ENCODE assay signal across 26 cellular contexts in the genomic region with DNA sequence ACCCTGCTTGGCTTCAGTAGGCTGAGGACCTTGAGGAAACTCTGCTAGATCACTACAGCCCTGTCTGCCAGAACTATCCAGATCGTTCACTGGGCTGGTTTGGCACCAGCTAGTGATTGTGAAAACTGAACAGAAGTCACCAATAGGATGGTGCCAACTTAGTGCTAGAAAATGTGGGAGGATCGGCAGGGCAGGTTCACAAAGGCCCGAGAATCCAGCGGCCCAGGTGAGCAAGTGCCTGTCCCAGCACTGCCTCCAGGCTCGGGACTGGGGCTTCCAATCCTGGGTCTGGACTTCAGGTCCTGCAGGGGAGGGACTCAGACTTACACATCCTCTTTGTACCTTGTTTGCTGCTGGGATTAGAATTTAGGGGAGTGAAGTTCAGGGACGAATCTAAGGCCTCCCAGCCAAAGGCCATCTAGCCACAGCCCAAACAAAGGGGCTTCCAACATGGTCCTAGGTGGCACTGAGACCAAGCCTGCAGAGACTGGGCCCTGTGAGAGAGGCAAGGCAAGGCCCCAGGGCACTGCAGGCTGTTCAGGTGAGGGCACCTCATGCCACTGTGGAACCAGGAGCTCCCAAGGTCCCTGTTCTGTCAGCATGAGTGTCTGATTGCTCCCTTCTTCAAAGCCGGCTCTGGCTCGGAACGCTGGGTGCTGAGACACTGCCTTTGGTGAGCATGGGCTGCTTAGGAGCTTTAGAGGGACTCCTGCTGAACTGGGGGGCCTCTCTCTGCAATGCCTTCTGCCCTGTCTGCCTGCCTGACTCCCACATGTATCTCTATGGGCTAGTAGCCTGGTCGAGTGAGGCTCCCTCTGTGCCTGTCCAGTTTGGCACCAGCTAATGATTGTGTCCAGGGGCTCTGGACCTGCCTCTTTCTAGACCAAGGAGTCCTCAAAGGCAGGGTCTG. TPM values are rescaled to one million over a fixed set of nuclear protein-coding genes. Genes with fewer than 3 reads are reported as not detected.
A peak's percentile ranks its signal among the peaks of the same experiment; 100 is the strongest.
DNase-seq lines count a peak whose midpoint lies in the region; ATAC-seq and TF ChIP-seq lines count a peak whose summit lies in the region.
"Had no signal": no experiment of that assay in that cellular context is flagged by ENCODE, and none has a peak within 500 bp of the region (broad histone marks: within the 10 kb centered on the region; RNA-seq: fewer than 3 reads in every experiment).

No MANE protein-coding gene starts in this region.

- peaks cover 1% of the 10 kb centered on the region for H3K36me3 Mint-ChIP-seq in MCF 10A (ENCODE audit: insufficient read depth, unreplicated experiment)

- POLR2A ChIA-PET in MCF 10A (lab: Yijun Ruan, JAX): interaction anchor here (0.7 to 1.2 kb wide), 2 partner anchors 14 to 64 kb away, joined by 3 to 4 read pairs; no protein-coding TSS in a partner anchor

- H3K4me1 Mint-ChIP-seq in MCF 10A (ENCODE audit: insufficient read depth, unreplicated experiment): peaks cover 15% of the 10 kb centered on the region

- DNase-seq in MCF 10A (ENCODE audit: unreplicated experiment) (peak; percentile 45), breast epithelium (ENCODE audit: low spot score in 2 of 2) (no peak), right lobe of liver (peak in 1 of 3 donors; percentile 66), anterior cingulate cortex (lab: John Stamatoyannopoulos, UW) (no peak), NCI-H128 (lab: John Stamatoyannopoulos, UW; ENCODE audit: unreplicated experiment) (no peak), 8988T (no peak)
- DNase-seq: CD4-positive, alpha-beta memory T cell; DMS153; GM23248; H9; IMR-90; NCI-H1105 treated with DMSO at 0.1 percent for 48 hours; NCI-H1694; NCI-H2081; NCI-H2171 treated with DMSO at 0.1 percent for 48 hours; NCI-H446; NCI-H526; OCI-M1; SHP77 treated with DMSO at 0.1 percent for 48 hours; SK-N-SH had no signal

- H3K27ac ChIP-seq in breast epithelium (no peak overlapping the region), right lobe of liver (no peak overlapping the region)
- H3K27ac ChIP-seq: 22Rv1; BLaER1 treated with 17β-estradiol and CSF1 and Interleukin-3, amounts not matched to agents 10 nM and 100 nM; GM23248; KMS-11 had no signal

- TF ChIP-seq CTCF in MCF 10A (IDR thresholded peaks at IDR 0.05; ENCODE audit: unreplicated experiment): no peak
- TF ChIP-seq CTCF in breast epithelium (IDR thresholded peaks at IDR 0.05): no peak
- no peak for TF ChIP-seq CTCF in right lobe of liver (IDR thresholded peaks at IDR 0.05)

- TF ChIP-seq POLR2A in breast epithelium (IDR thresholded peaks at IDR 0.05) (no peak), right lobe of liver (IDR thresholded peaks at IDR 0.05) (no peak)

- ATAC-seq in esophagus mucosa (peak; percentile 80), right lobe of liver (peak; percentile 58 to 88 (median 78)), HG02759 (IDR thresholded peaks at IDR 0.05; ENCODE audit: unreplicated experiment) (no peak)

- H3K9me3 ChIP-seq in breast epithelium (no peaks in the 10 kb centered on the region), right lobe of liver (no peaks in the 10 kb centered on the region)
- H3K9me3 ChIP-seq: SK-N-SH had no signal

- H3K4me1 ChIP-seq in breast epithelium (no peaks in the 10 kb centered on the region), right lobe of liver (no peaks in the 10 kb centered on the region)

- CTCF ChIA-PET in MCF 10A (lab: Yijun Ruan, JAX): interaction anchor here (1.7 kb wide), 1 partner anchor 56 kb away, joined by 5 read pairs; no protein-coding TSS in a partner anchor

- H3K4me3 ChIP-seq in breast epithelium (no peak overlapping the region), right lobe of liver (no peak overlapping the region)
- H3K4me3 ChIP-seq: BLaER1 treated with 17β-estradiol and CSF1 and Interleukin-3, amounts not matched to agents 10 nM and 100 nM; GM23248 had no signal

- H3K4me3 Mint-ChIP-seq in MCF 10A (ENCODE audit: unreplicated experiment): no peak overlapping the region
- H3K4me3 Mint-ChIP-seq: CD4-positive, alpha-beta memory T cell; H9 had no signal

- BruUV-seq in MCF 10A (replicated peaks; lab: Mats Ljungman, UMichigan): no TSS peak

- peaks cover 20% of the 10 kb centered on the region for H3K9me3 Mint-ChIP-seq in MCF 10A (ENCODE audit: unreplicated experiment)
- H3K9me3 Mint-ChIP-seq: CD4-positive, alpha-beta memory T cell had no signal

- 18% methylated on average over 4 of the region's 10 CpGs for WGBS in right lobe of liver (ENCODE audit: insufficient coverage, low coverage, low lambda C conversion rate, missing lambda C conversion rate)

- H3K27me3 ChIP-seq in breast epithelium: peaks cover 0 to 38% of the 10 kb centered on the region in 2 donors
- no peaks in the 10 kb centered on the region for H3K27me3 ChIP-seq in right lobe of liver

- H3K36me3 ChIP-seq in breast epithelium: no peaks in the 10 kb centered on the region
- no peaks in the 10 kb centered on the region for H3K36me3 ChIP-seq in right lobe of liver
- H3K36me3 ChIP-seq: BLaER1 treated with 17β-estradiol and CSF1 and Interleukin-3, amounts not matched to agents 10 nM and 100 nM had no signal

- no peaks in the 10 kb centered on the region for H3K27me3 Mint-ChIP-seq in MCF 10A (ENCODE audit: insufficient read depth, unreplicated experiment)

- H3K27ac Mint-ChIP-seq in MCF 10A (ENCODE audit: low read depth, unreplicated experiment): peak overlapping the region; percentile 47
- H3K27ac Mint-ChIP-seq: CD4-positive, alpha-beta memory T cell; H9 had no signal

- intact Hi-C loops in MCF 10A (cut with micrococcal nuclease): no loop called here
- intact Hi-C loops in breast epithelium (cut with DNase I; ENCODE audit: low total_unique reads): no loop called here
- intact Hi-C loops in right lobe of liver (cut with DNase I): no loop called here

RNA-seq across cellular contexts. Expression of gene ZNF185, which starts 20.7 kb away (rescaled TPM):
- total RNA-seq in MCF 10A (2022): 14.2 and 17.8 TPM in 2 replicates
- 10 to 100 TPM in 1 of 3 donors, 1 to 10 TPM in 2; 5.9 to 19.5 (median 7.5) TPM for total RNA-seq in breast epithelium
- 341 TPM for total RNA-seq in esophagus mucosa
- 1 to 10 TPM in 1 of 6 experiments, under 1 TPM in 5; 0.61 to 1.7 (median 0.83) TPM for total RNA-seq in right lobe of liver
- total RNA-seq: G401 had no signal

RNA-seq across cellular contexts. Expression of gene NSDHL, which starts 46.3 kb away (rescaled TPM):
- total RNA-seq in MCF 10A (2022): 12.8 and 13.7 TPM in 2 replicates
- 10 to 100 TPM; 13.1 to 20.8 (median 16.7) TPM for total RNA-seq in breast epithelium
- total RNA-seq in esophagus mucosa: 47.4 TPM
- 10 to 100 TPM; 16.1 to 38.2 (median 20.9) TPM for total RNA-seq in right lobe of liver

RNA-seq across cellular contexts. Expression of gene CETN2, which starts 46.6 kb away (rescaled TPM):
- total RNA-seq in MCF 10A (2022) (22.5 and 29.3 TPM in 2 replicates), breast epithelium (10 to 100 TPM; 23.2 to 36.1 (median 26.9) TPM), esophagus mucosa (32.4 TPM), right lobe of liver (10 to 100 TPM in 5 of 6 experiments, 1 to 10 TPM in 1; 8.4 to 11.4 (median 10.9) TPM)

Comparison
In these comparisons a context has a peak if more than half of its experiments do, and no peak if none do; other contexts are left out.
1. RNA of gene ZNF185, which starts 20.7 kb away (total RNA-seq): 341 TPM in esophagus mucosa (single experiment); 14.2 to 17.8 TPM in MCF 10A, 5.9 to 19.5 TPM in breast epithelium and 0.61 to 1.7 TPM in right lobe of liver; every median in the first group is over 10 times any median in the second.